7 cellular contexts compared by ENCODE assay signal in the genomic region with DNA sequence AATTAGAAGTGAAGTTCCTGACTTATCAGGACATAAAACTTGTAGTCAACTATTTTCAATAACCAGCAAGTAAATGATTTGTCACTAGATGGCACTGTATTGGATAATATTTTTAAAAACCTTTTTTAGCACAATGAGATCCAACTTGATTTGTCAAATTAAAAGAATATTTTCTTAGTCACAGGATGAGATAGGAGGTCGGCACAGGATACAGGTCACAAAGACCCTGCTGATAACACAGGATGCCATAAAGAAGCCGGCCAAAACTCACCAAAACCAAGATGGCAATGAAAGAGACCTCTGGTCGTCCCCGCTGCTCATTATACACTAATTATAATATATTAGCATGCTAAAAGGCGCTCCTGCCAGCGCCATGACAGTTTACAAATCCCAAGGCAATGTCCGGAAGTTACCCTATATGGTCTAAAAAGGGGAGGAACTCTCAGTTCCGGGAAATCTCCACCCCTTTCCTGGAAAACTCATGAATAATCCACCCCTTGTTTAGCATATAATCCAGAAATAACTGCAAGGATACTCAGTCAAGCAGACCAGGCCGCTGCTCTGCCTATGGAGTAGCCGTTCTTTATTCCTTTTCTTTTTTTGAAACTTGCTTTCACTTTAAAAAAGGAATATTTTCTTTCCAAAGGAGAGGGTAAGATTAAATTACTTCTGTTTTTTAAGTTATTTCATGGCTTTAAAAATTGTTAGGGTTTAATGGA.
DNase-seq lines count a peak whose midpoint lies in the region; ATAC-seq and TF ChIP-seq lines count a peak whose summit lies in the region.

No MANE protein-coding gene starts in this region.

- peak overlapping the region; percentile 3 to 57 for H3K9ac ChIP-seq in liver (ENCODE audit: low read depth in 1 of 2, low read length in 2 of 2)

- 18% methylated on average over 10 of the region's 10 CpGs for WGBS in liver

- H3K4me1 ChIP-seq in liver (ENCODE audit: control insufficient read depth in 4 of 4, insufficient read depth in 4 of 4, low read length in 3 of 4), result peaks cover 13 to 56% (median 44%) of the 10 kb centered on the region in 4 donors

- no peaks in the 10 kb centered on the region for H3K9me3 ChIP-seq in liver (ENCODE audit: control insufficient read depth in 4 of 4, low read length in 3 of 4)

- in situ Hi-C loops in GM13977 (cut with MboI; ENCODE audit: low pct_unique_long_range_greater_than_20kb, low sequenced_read_pairs, unreplicated experiment) (loop anchor here (10.0 kb wide), 1 partner anchor 353 kb away; no protein-coding TSS in a partner anchor), brain microvascular endothelial cell (cut with HindIII; ENCODE audit: low pct_ligation_motif_present, low sequenced_read_pairs) (no loop called here)

- H3K27me3 ChIP-seq in brain microvascular endothelial cell (replicated peaks), result no peaks in the 10 kb centered on the region
- no peaks in the 10 kb centered on the region for H3K27me3 ChIP-seq in liver (ENCODE audit: control insufficient read depth in 4 of 4, insufficient read depth in 4 of 4, low read length in 3 of 4)

- TF ChIP-seq RAD21 in liver (IDR thresholded peaks at IDR 0.05), result peak; percentile 59 to 62

- H3K36me3 ChIP-seq in brain microvascular endothelial cell (replicated peaks) (no peaks in the 10 kb centered on the region), liver (ENCODE audit: control insufficient read depth in 4 of 4, insufficient read depth in 3 of 4, low read depth in 1 of 4, low read length in 3 of 4) (peaks cover 0 to 4% (median 0%) of the 10 kb centered on the region in 4 donors)

- DNase-seq in GM13977 (ENCODE audit: low spot score) (no peak), NCI-H526 (lab: John Stamatoyannopoulos, UW) (peak; percentile 94), brain microvascular endothelial cell (peak; percentile 86), ureter (ENCODE audit: low spot score) (peak; percentile 63)
- no peak for DNase-seq in stimulated activated naive CD4-positive, alpha-beta T cell treated with Interleukin-2 at 50 U/mL for 16 hours (lab: John Stamatoyannopoulos, UW)

- peak; percentile 29 for TF ChIP-seq CTCF in GM13977 (IDR thresholded peaks at IDR 0.05; ENCODE audit: extremely low read depth, insufficient read depth, missing control alignments)
- peak; percentile 7 for TF ChIP-seq CTCF in brain microvascular endothelial cell (IDR thresholded peaks at IDR 0.05; ENCODE audit: low read depth, low read length, missing control alignments)
- TF ChIP-seq CTCF in liver (IDR thresholded peaks at IDR 0.05; ENCODE audit: low read depth, low read length, missing input control), result peak; percentile 30

- H3K4me3 ChIP-seq in brain microvascular endothelial cell (ENCODE audit: low read depth, low read length), result peak overlapping the region; percentile 40
- H3K4me3 ChIP-seq in liver (ENCODE audit: low read depth in 1 of 3, low read length in 3 of 3), result peak overlapping the region in 1 of 3 donors; percentile 29

- peak overlapping the region; percentile 68 for H3K27ac ChIP-seq in brain microvascular endothelial cell
- peak overlapping the region; percentile 75 to 82 for H3K27ac ChIP-seq in liver (ENCODE audit: low read depth in 1 of 2, low read length in 2 of 2)

- no peak for ATAC-seq in GM18511 (IDR thresholded peaks at IDR 0.05; ENCODE audit: unreplicated experiment)

TF ChIP-seq in liver, 16 proteins besides CTCF, POLR2A, EP300 and RAD21:
- TF ChIP-seq, protein P1, sequence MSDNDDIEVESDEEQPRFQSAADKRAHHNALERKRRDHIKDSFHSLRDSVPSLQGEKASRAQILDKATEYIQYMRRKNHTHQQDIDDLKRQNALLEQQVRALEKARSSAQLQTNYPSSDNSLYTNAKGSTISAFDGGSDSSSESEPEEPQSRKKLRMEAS (IDR thresholded peaks at IDR 0.05), result no peak
- peak; percentile 53 for TF ChIP-seq SP1 (IDR thresholded peaks at IDR 0.05)
- TF ChIP-seq FOXA1 (IDR thresholded peaks at IDR 0.05), result no peak
- peak; percentile 41 to 46 for TF ChIP-seq RXRA (IDR thresholded peaks at IDR 0.05)
- TF ChIP-seq TAF1 (conservative IDR thresholded peaks at IDR 0.05), result peak; percentile 20
- peak; percentile 98 for TF ChIP-seq YY1 (IDR thresholded peaks at IDR 0.05)
- peak; percentile 79 for TF ChIP-seq NR2F2 (IDR thresholded peaks at IDR 0.05)
- peak; percentile 12 for TF ChIP-seq HNF4G (IDR thresholded peaks at IDR 0.05)
- TF ChIP-seq JUND (IDR thresholded peaks at IDR 0.05), result peak in 1 of 2 donors; percentile 21
TF ChIP-seq in liver: peak in this region for 7.

Comparison
In these comparisons a context has a peak if more than half of its experiments do, and no peak if none do; other contexts are left out.
1. DNase-seq: peak in NCI-H526 (2 of 2), brain microvascular endothelial cell (single experiment) and ureter (single experiment); none in GM13977 (single experiment) and stimulated activated naive CD4-positive, alpha-beta T cell treated with Interleukin-2 at 50 U/mL for 16 hours (single experiment).
2. Peak in every context shown above with its lines, with median percentiles within 50 percentile points of each other: CTCF ChIP-seq.